Comparison of ENCODE assay signal across 8 cellular contexts in genomic region chr17:74873874-74874614, GRCh38. TPM values are rescaled to one million over a fixed set of nuclear protein-coding genes. Genes with fewer than 3 reads are reported as not detected.
DNase-seq lines count a peak whose midpoint lies in the region; ATAC-seq, FAIRE-seq and TF ChIP-seq lines count a peak whose summit lies in the region.

No MANE protein-coding gene starts in this region.

- no peaks in the 10 kb centered on the region for H3K36me3 ChIP-seq in Loucy (ENCODE audit: insufficient read depth, low read length)
- H3K36me3 ChIP-seq in GM12878 (ENCODE audit: control insufficient read depth in 2 of 2, insufficient read depth in 2 of 2, low read length in 1 of 2), result no peaks in the 10 kb centered on the region; a peak in 1 of 4 replicates
- no peaks in the 10 kb centered on the region for H3K36me3 ChIP-seq in mesendoderm (ENCODE audit: control insufficient read depth, insufficient read depth, low read length)

- H3K4me3 Mint-ChIP-seq in Calu3 (ENCODE audit: low read depth, unreplicated experiment), result peak overlapping the region; percentile 92

- no peaks in the 10 kb centered on the region for H3K9me3 ChIP-seq in Loucy (ENCODE audit: insufficient read depth, low read depth, low read length)
- no peaks in the 10 kb centered on the region for H3K9me3 ChIP-seq in GM12878 (replicated peaks; ENCODE audit: control insufficient read depth, insufficient read depth, low read length)

- in situ Hi-C loops in GM12878 (cut with MboI), result no loop called here

- H3K18ac ChIP-seq in mesendoderm (ENCODE audit: low read length), result no peak overlapping the region

- H3K27me3 ChIP-seq in Loucy (ENCODE audit: insufficient read depth, low read length, poor library complexity, severe bottlenecking) (no peaks in the 10 kb centered on the region), GM12878 (replicated peaks in 1 of 2; ENCODE audit: control insufficient read depth in 2 of 2, insufficient read depth in 2 of 2, low read length in 1 of 2) (no peaks in the 10 kb centered on the region), mesendoderm (ENCODE audit: insufficient read depth, low read length, poor library complexity) (no peaks in the 10 kb centered on the region)

- POLR2A ChIA-PET in GM12878 (lab: Charles Lee), result interaction anchor here (0.6 to 1.9 kb wide), 10 partner anchors 14 to 520 kb away, joined by 3 to 15 read pairs (median 3); partner anchors contain the start of genes KCTD2 and NAT9

- peak; percentile 11; the same call in 1 of the 3 replicates for ATAC-seq in GM12878

- peaks cover 23% of the 10 kb centered on the region for H3K36me3 Mint-ChIP-seq in Calu3 (ENCODE audit: insufficient read depth, unreplicated experiment)

- peak overlapping the region; percentile 77 for H3K4me3 ChIP-seq in Loucy (ENCODE audit: low read length, poor library complexity, severe bottlenecking)
- peak overlapping the region; percentile 82 for H3K4me3 ChIP-seq in GM12878
- peak overlapping the region; percentile 61 for H3K4me3 ChIP-seq in mesendoderm (ENCODE audit: low read length)

- peak overlapping the region; percentile 22 for H3K4ac ChIP-seq in mesendoderm (ENCODE audit: low read depth, low read length)

- H2AK5ac ChIP-seq in mesendoderm (ENCODE audit: low read length), result no peak overlapping the region

- BruUV-seq in Calu3 (replicated peaks; lab: Mats Ljungman, UMichigan), result no TSS peak
- no TSS peak for BruUV-seq in GM12878 (replicated peaks; lab: Mats Ljungman, UMichigan)

- H4K20me1 ChIP-seq in Loucy (ENCODE audit: insufficient read depth, low read length, poor library complexity, severe bottlenecking) (no peaks in the 10 kb centered on the region), GM12878 (ENCODE audit: control insufficient read depth, insufficient read depth) (no peaks in the 10 kb centered on the region)

- H3K27ac ChIP-seq in GM12878 (ENCODE audit: control insufficient read depth, insufficient read depth) (peak overlapping the region; percentile 96), mesendoderm (ENCODE audit: low read depth, low read length) (no peak overlapping the region)

- intact Hi-C loops in Calu3 (cut with micrococcal nuclease; ENCODE audit: unreplicated experiment), result no loop called here
- intact Hi-C loops in GM12878 (cut with micrococcal nuclease; ENCODE audit: unreplicated experiment), result no loop called here

- H3K4me1 Mint-ChIP-seq in Calu3 (ENCODE audit: low read depth, unreplicated experiment), result peaks cover 37% of the 10 kb centered on the region

- H2BK5ac ChIP-seq in mesendoderm (ENCODE audit: low read length), result no peak overlapping the region

- SMC1A ChIA-PET in GM12878 (lab: Charles Lee; ENCODE audit: uncharacterized antibody, unreplicated experiment), result interaction anchor here (0.9 to 2.5 kb wide), 5 partner anchors 8 to 127 kb away, joined by 3 to 10 read pairs (median 3); no protein-coding TSS in a partner anchor

- WGBS in GM12878 (ENCODE audit: insufficient coverage, insufficient replicate concordance, low lambda C conversion rate, missing lambda C conversion rate), result 45% methylated on average over 6 of the region's 6 CpGs
- no CpG with 5 or more reads among the region's 6 CpGs for WGBS in mesendoderm (ENCODE audit: extremely low coverage, insufficient coverage, low lambda C conversion rate)

- H3K56ac ChIP-seq in mesendoderm (ENCODE audit: low read length), result peak overlapping the region; percentile 87

- no peaks in the 10 kb centered on the region for H3F3A ChIP-seq in Loucy (ENCODE audit: low read depth)

- DNase-seq in Calu3 (no peak), GM12878 (ENCODE audit: low read depth, low spot score) (no peak), mesendoderm (no peak), NCI-H1694 (lab: John Stamatoyannopoulos, UW) (no peak), SIG-M5 (lab: John Stamatoyannopoulos, UW) (no peak), GM10266 (ENCODE audit: extremely low spot score) (no peak)
- DNase-seq in activated CD4-positive, CD25-positive, alpha-beta regulatory T cell treated with anti-CD3 and anti-CD28 coated beads, Interleukin-2, amount 50 U/mL, for 72 hours, result no peak

- H3K23ac ChIP-seq in mesendoderm (ENCODE audit: low read length), result no peak overlapping the region

- RAD21 ChIA-PET in GM12878 (lab: Charles Lee; ENCODE audit: unreplicated experiment), result interaction anchor here (1.1 to 3.2 kb wide), 3 partner anchors 8 to 137 kb away, joined by 3 to 24 read pairs (median 9); partner anchors contain the start of gene RAB37

- no peak for TF ChIP-seq RAD21 in GM12878 (IDR thresholded peaks at IDR 0.05; ENCODE audit: insufficient read depth, low read depth, low read length)

- no peak for TF ChIP-seq POLR2A in GM12878 (IDR thresholded peaks at IDR 0.05; ENCODE audit: low read depth, low read length)

- H3K9me2 ChIP-seq in Loucy (replicated peaks; ENCODE audit: low read depth, low read length), result no peaks in the 10 kb centered on the region

- FAIRE-seq in GM12878 (lab: Jason Lieb, UNC), result peak; percentile 83

- H2AFZ ChIP-seq in Loucy (ENCODE audit: low read length) (peak overlapping the region; percentile 19; the same call in 1 of the 2 replicates), GM12878 (ENCODE audit: control insufficient read depth, low read depth, low read length) (peak overlapping the region; percentile 90)

- no peaks in the 10 kb centered on the region for H3K9me3 Mint-ChIP-seq in Calu3 (ENCODE audit: low read depth, unreplicated experiment)

- H3K4me1 ChIP-seq in Loucy (ENCODE audit: insufficient read depth, low read length, poor library complexity, severe bottlenecking) (peaks cover 20% of the 10 kb centered on the region), GM12878 (ENCODE audit: control insufficient read depth, insufficient read depth, low read length) (peaks cover 14% of the 10 kb centered on the region), mesendoderm (ENCODE audit: control insufficient read depth, low read depth, low read length) (peaks cover 5% of the 10 kb centered on the region)

- H4K8ac ChIP-seq in mesendoderm (ENCODE audit: low read depth, low read length), result no peak overlapping the region

- H4K5ac ChIP-seq in mesendoderm (ENCODE audit: low read length), result no peak overlapping the region

- no peaks in the 10 kb centered on the region for H3K27me3 Mint-ChIP-seq in Calu3 (ENCODE audit: unreplicated experiment)

- no peak overlapping the region for H2BK120ac ChIP-seq in mesendoderm (ENCODE audit: low read depth, low read length)

- no peak overlapping the region for H2BK15ac ChIP-seq in mesendoderm (replicated peaks; ENCODE audit: low read depth)

- H3K9ac ChIP-seq in Loucy (ENCODE audit: low read depth, low read length, poor library complexity, severe bottlenecking), result peak overlapping the region; percentile 86
- H3K9ac ChIP-seq in GM12878 (ENCODE audit: control insufficient read depth, insufficient read depth, low read length), result peak overlapping the region; percentile 94
- peak overlapping the region; percentile 75 for H3K9ac ChIP-seq in mesendoderm (ENCODE audit: low read length)

- TF ChIP-seq EP300 in GM12878 (IDR thresholded peaks at IDR 0.05; ENCODE audit: borderline replicate concordance in 1 of 2, control insufficient read depth in 1 of 2, low read depth in 2 of 2, low read length in 2 of 2), result no peak

- H3K79me1 ChIP-seq in mesendoderm (ENCODE audit: low read length), result no peaks in the 10 kb centered on the region

- CTCF ChIA-PET in Calu3 (lab: Charles Lee), result interaction anchor here (1.1 to 1.5 kb wide), 6 partner anchors 11 to 161 kb away, joined by 3 to 16 read pairs (median 6); partner anchors contain the start of gene NAT9
- CTCF ChIA-PET in GM12878 (lab: Yijun Ruan, JAX), result interaction anchor here (0.7 to 4.5 kb wide), 15 partner anchors 10 to 298 kb away, joined by 3 to 40 read pairs (median 3); partner anchors contain the start of genes MRPL58, NHERF1 and RAB37

- H3K4me2 ChIP-seq in Loucy (ENCODE audit: low read depth, low read length, poor library complexity, severe bottlenecking) (peak overlapping the region; percentile 85), GM12878 (ENCODE audit: control insufficient read depth, insufficient read depth) (peak overlapping the region; percentile 83), mesendoderm (ENCODE audit: low read length) (peak overlapping the region; percentile 71)

- H3K27ac Mint-ChIP-seq in Calu3 (ENCODE audit: unreplicated experiment), result peak overlapping the region; percentile 98

- H3K79me2 ChIP-seq in Loucy (ENCODE audit: insufficient read depth, low read length) (peaks cover 9% of the 10 kb centered on the region; the same call in 1 of the 2 replicates), GM12878 (ENCODE audit: control insufficient read depth, insufficient read depth, low read length) (peaks cover 16% of the 10 kb centered on the region), mesendoderm (ENCODE audit: control insufficient read depth, insufficient read depth, low read length) (no peaks in the 10 kb centered on the region)

- TF ChIP-seq CTCF in Calu3 (IDR thresholded peaks at IDR 0.05; ENCODE audit: unreplicated experiment) (no peak), Loucy (conservative IDR thresholded peaks at IDR 0.05; ENCODE audit: low read length) (no peak), GM12878 (IDR thresholded peaks at IDR 0.05 in 2 of 3, conservative IDR thresholded peaks at IDR 0.05 in 1 of 3; ENCODE audit: control insufficient read depth in 2 of 3, extremely low read depth in 1 of 3, insufficient read depth in 1 of 3, low read depth in 3 of 3, low read length in 3 of 3) (no peak), GM10266 (IDR thresholded peaks at IDR 0.05; ENCODE audit: control insufficient read depth, insufficient read depth, low read depth, missing control alignments) (no peak)

RNA-seq across cellular contexts. Expression of gene FDXR, which starts 1.2 kb away (rescaled TPM):
- total RNA-seq in Calu3 (2022) (8.4 and 13.5 TPM in 2 replicates), GM12878 (2014; rRNA removed) (54.4 and 58.5 TPM in 2 replicates), GM12878 (2014; rRNA removed; fragmentation: Illumina TruSeq; extraction: Trizol) (19.8 and 21.1 TPM in 2 replicates), GM12878 (2021) (62.0 and 66.2 TPM in 2 replicates)
- 14.6 and 17.3 TPM in 2 replicates for total RNA-seq in GM12878 (2013; cell fraction: nucleolus; rRNA removed)
- 9.4 TPM for polyA plus RNA-seq in GM12878 (2011; ENCODE audit: low read depth)
- polyA plus RNA-seq in GM12878 (2011; rRNA removed) (21.1 and 42.9 TPM in 2 replicates), GM12878 (2014; fragmentation: Illumina TruSeq; extraction: Trizol) (1.4 and 8.6 TPM in 2 replicates), GM12878 (2014; fragmentation: Nextera tagmentation; extraction: Ambion mirVana) (1 to 10 TPM in 1 of 2 experiments, under 1 TPM in 1; 0.85 to 5.4 TPM), GM12878 (2014; rRNA removed) (53.4 and 65.5 TPM in 2 replicates), GM12878 (2016; fragmentation: Nextera tagmentation; extraction: Ambion mirVana) (100 to 1,000 TPM; 140 to 162 TPM)
- polyA plus RNA-seq in GM12878 (2011; cell fraction: cytosol; rRNA removed), result 81.8 and 104 TPM in 2 replicates
- 100 and 130 TPM in 2 replicates for polyA plus RNA-seq in GM12878 (2011; cell fraction: nucleus; rRNA removed)
- 36.5 and 39.1 TPM in 2 replicates for polyA plus RNA-seq in GM12878 (2012)
- polyA minus RNA-seq in GM12878 (2011; rRNA and poly(A)+ RNA removed), result 16.3 and 39.7 TPM in 2 replicates
- 17.4 and 26.4 TPM in 2 replicates for polyA minus RNA-seq in GM12878 (2011; cell fraction: cytosol; rRNA and poly(A)+ RNA removed)
- 17.3 and 25.6 TPM in 2 replicates for polyA minus RNA-seq in GM12878 (2011; cell fraction: nucleus; rRNA and poly(A)+ RNA removed)
- polyA plus RNA-seq in mesendoderm (2013, experiment 1 of 2), result 6.1 TPM
- 6.1 TPM for polyA plus RNA-seq in mesendoderm (2013, experiment 2 of 2)

RNA-seq across cellular contexts. Expression of gene GRIN2C, which starts 14.4 kb away (rescaled TPM):
- total RNA-seq in Calu3 (2022) (not detected in 2 replicates), GM12878 (2014; rRNA removed) (0.11 TPM in 1 of 2 replicates, not detected in the other), GM12878 (2014; rRNA removed; fragmentation: Illumina TruSeq; extraction: Trizol) (under 0.01 and 0.04 TPM in 2 replicates), GM12878 (2021) (0.13 TPM in 2 replicates)
- 0.33 TPM in 1 of 2 replicates, not detected in the other for total RNA-seq in GM12878 (2013; cell fraction: nucleolus; rRNA removed)
- polyA plus RNA-seq in GM12878 (2011; ENCODE audit: low read depth), result 0.29 TPM
- polyA plus RNA-seq in GM12878 (2011; rRNA removed) (0.01 and 0.04 TPM in 2 replicates), GM12878 (2014; fragmentation: Illumina TruSeq; extraction: Trizol) (0.01 TPM in 1 of 2 replicates, not detected in the other), GM12878 (2014; fragmentation: Nextera tagmentation; extraction: Ambion mirVana) (not detected), GM12878 (2014; rRNA removed) (0.12 and 0.16 TPM in 2 replicates), GM12878 (2016; fragmentation: Nextera tagmentation; extraction: Ambion mirVana) (under 1 TPM; 0.10 to 0.20 TPM)
- 0.01 and 0.05 TPM in 2 replicates for polyA plus RNA-seq in GM12878 (2011; cell fraction: cytosol; rRNA removed)
- polyA plus RNA-seq in GM12878 (2011; cell fraction: nucleus; rRNA removed), result 0.25 and 0.48 TPM in 2 replicates
- polyA plus RNA-seq in GM12878 (2012), result 0.15 and 0.45 TPM in 2 replicates
- 0.05 TPM in 1 of 2 replicates, not detected in the other for polyA minus RNA-seq in GM12878 (2011; rRNA and poly(A)+ RNA removed)
- not detected in 2 replicates for polyA minus RNA-seq in GM12878 (2011; cell fraction: cytosol; rRNA and poly(A)+ RNA removed)
- polyA minus RNA-seq in GM12878 (2011; cell fraction: nucleus; rRNA and poly(A)+ RNA removed), result 0.12 and 0.29 TPM in 2 replicates
- polyA plus RNA-seq in mesendoderm (2013, experiment 1 of 2), result 0.01 TPM
- 0.01 TPM for polyA plus RNA-seq in mesendoderm (2013, experiment 2 of 2)

RNA-seq across cellular contexts. Expression of gene FADS6, which starts 19.4 kb away (rescaled TPM):
- total RNA-seq in Calu3 (2022) (not detected in 2 replicates), GM12878 (2014; rRNA removed) (not detected in 2 replicates), GM12878 (2014; rRNA removed; fragmentation: Illumina TruSeq; extraction: Trizol) (not detected in 2 replicates), GM12878 (2021) (not detected in 2 replicates)
- not detected in 2 replicates for total RNA-seq in GM12878 (2013; cell fraction: nucleolus; rRNA removed)
- polyA plus RNA-seq in GM12878 (2011; ENCODE audit: low read depth), result not detected
- polyA plus RNA-seq in GM12878 (2011; rRNA removed) (not detected in 2 replicates), GM12878 (2014; fragmentation: Illumina TruSeq; extraction: Trizol) (not detected in 2 replicates), GM12878 (2014; fragmentation: Nextera tagmentation; extraction: Ambion mirVana) (not detected), GM12878 (2014; rRNA removed) (not detected in 2 replicates), GM12878 (2016; fragmentation: Nextera tagmentation; extraction: Ambion mirVana) (not detected)
- polyA plus RNA-seq in GM12878 (2011; cell fraction: cytosol; rRNA removed), result not detected in 2 replicates
- polyA plus RNA-seq in GM12878 (2011; cell fraction: nucleus; rRNA removed), result not detected in 2 replicates
- polyA plus RNA-seq in GM12878 (2012), result not detected in 2 replicates
- not detected in 2 replicates for polyA minus RNA-seq in GM12878 (2011; rRNA and poly(A)+ RNA removed)
- polyA minus RNA-seq in GM12878 (2011; cell fraction: cytosol; rRNA and poly(A)+ RNA removed), result not detected in 2 replicates
- polyA minus RNA-seq in GM12878 (2011; cell fraction: nucleus; rRNA and poly(A)+ RNA removed), result not detected in 2 replicates
- 0.41 TPM for polyA plus RNA-seq in mesendoderm (2013, experiment 1 of 2)
- 0.28 TPM for polyA plus RNA-seq in mesendoderm (2013, experiment 2 of 2)

RNA-seq across cellular contexts. Expression of gene USH1G, which starts 49.0 kb away (rescaled TPM):
- 0.24 TPM in 1 of 2 replicates, not detected in the other for total RNA-seq in Calu3 (2022)
- total RNA-seq in GM12878 (2013; cell fraction: nucleolus; rRNA removed), result 0.29 and 0.48 TPM in 2 replicates
- total RNA-seq in GM12878 (2014; rRNA removed), result 0.11 TPM in 1 of 2 replicates, not detected in the other
- not detected in 2 replicates for total RNA-seq in GM12878 (2014; rRNA removed; fragmentation: Illumina TruSeq; extraction: Trizol)
- 0.05 TPM in 1 of 2 replicates, not detected in the other for total RNA-seq in GM12878 (2021)
- polyA plus RNA-seq in GM12878 (2011; ENCODE audit: low read depth), result not detected
- polyA plus RNA-seq in GM12878 (2011; rRNA removed), result 0.22 and 0.62 TPM in 2 replicates
- polyA plus RNA-seq in GM12878 (2011; cell fraction: cytosol; rRNA removed), result 0.88 and 1.0 TPM in 2 replicates
- polyA plus RNA-seq in GM12878 (2011; cell fraction: nucleus; rRNA removed), result 1.5 and 2.1 TPM in 2 replicates
- polyA plus RNA-seq in GM12878 (2012), result 0.06 and 0.08 TPM in 2 replicates
- not detected in 2 replicates for polyA plus RNA-seq in GM12878 (2014; fragmentation: Illumina TruSeq; extraction: Trizol)
- not detected for polyA plus RNA-seq in GM12878 (2014; fragmentation: Nextera tagmentation; extraction: Ambion mirVana)
- not detected in 2 replicates for polyA plus RNA-seq in GM12878 (2014; rRNA removed)
- under 1 TPM in 1 of 2 experiments, not detected in 1; 0.09 TPM for polyA plus RNA-seq in GM12878 (2016; fragmentation: Nextera tagmentation; extraction: Ambion mirVana)
- polyA minus RNA-seq in GM12878 (2011; rRNA and poly(A)+ RNA removed), result 6.6 and 11.9 TPM in 2 replicates
- 0.52 and 0.67 TPM in 2 replicates for polyA minus RNA-seq in GM12878 (2011; cell fraction: cytosol; rRNA and poly(A)+ RNA removed)
- polyA minus RNA-seq in GM12878 (2011; cell fraction: nucleus; rRNA and poly(A)+ RNA removed), result 2.7 and 6.5 TPM in 2 replicates
- polyA plus RNA-seq in mesendoderm (2013, experiment 1 of 2), result 0.14 TPM
- 0.21 TPM for polyA plus RNA-seq in mesendoderm (2013, experiment 2 of 2)

RNA-seq across cellular contexts. Expression of gene OTOP2, which starts 50.0 kb away (rescaled TPM):
- total RNA-seq in Calu3 (2022) (not detected in 2 replicates), GM12878 (2014; rRNA removed) (not detected in 2 replicates), GM12878 (2014; rRNA removed; fragmentation: Illumina TruSeq; extraction: Trizol) (not detected in 2 replicates), GM12878 (2021) (not detected in 2 replicates)
- not detected in 2 replicates for total RNA-seq in GM12878 (2013; cell fraction: nucleolus; rRNA removed)
- not detected for polyA plus RNA-seq in GM12878 (2011; ENCODE audit: low read depth)
- polyA plus RNA-seq in GM12878 (2011; rRNA removed) (not detected in 2 replicates), GM12878 (2014; fragmentation: Illumina TruSeq; extraction: Trizol) (not detected in 2 replicates), GM12878 (2014; fragmentation: Nextera tagmentation; extraction: Ambion mirVana) (not detected), GM12878 (2014; rRNA removed) (not detected in 2 replicates), GM12878 (2016; fragmentation: Nextera tagmentation; extraction: Ambion mirVana) (not detected)
- polyA plus RNA-seq in GM12878 (2011; cell fraction: cytosol; rRNA removed), result not detected in 2 replicates
- not detected in 2 replicates for polyA plus RNA-seq in GM12878 (2011; cell fraction: nucleus; rRNA removed)
- 0.04 TPM in 1 of 2 replicates, not detected in the other for polyA plus RNA-seq in GM12878 (2012)
- polyA minus RNA-seq in GM12878 (2011; rRNA and poly(A)+ RNA removed), result not detected in 2 replicates
- polyA minus RNA-seq in GM12878 (2011; cell fraction: cytosol; rRNA and poly(A)+ RNA removed), result not detected in 2 replicates
- not detected in 2 replicates for polyA minus RNA-seq in GM12878 (2011; cell fraction: nucleus; rRNA and poly(A)+ RNA removed)
- not detected for polyA plus RNA-seq in mesendoderm (2013, experiment 1 of 2)
- not detected for polyA plus RNA-seq in mesendoderm (2013, experiment 2 of 2)
